ENCODE assay signal across 8 cellular contexts in the genomic region with DNA sequence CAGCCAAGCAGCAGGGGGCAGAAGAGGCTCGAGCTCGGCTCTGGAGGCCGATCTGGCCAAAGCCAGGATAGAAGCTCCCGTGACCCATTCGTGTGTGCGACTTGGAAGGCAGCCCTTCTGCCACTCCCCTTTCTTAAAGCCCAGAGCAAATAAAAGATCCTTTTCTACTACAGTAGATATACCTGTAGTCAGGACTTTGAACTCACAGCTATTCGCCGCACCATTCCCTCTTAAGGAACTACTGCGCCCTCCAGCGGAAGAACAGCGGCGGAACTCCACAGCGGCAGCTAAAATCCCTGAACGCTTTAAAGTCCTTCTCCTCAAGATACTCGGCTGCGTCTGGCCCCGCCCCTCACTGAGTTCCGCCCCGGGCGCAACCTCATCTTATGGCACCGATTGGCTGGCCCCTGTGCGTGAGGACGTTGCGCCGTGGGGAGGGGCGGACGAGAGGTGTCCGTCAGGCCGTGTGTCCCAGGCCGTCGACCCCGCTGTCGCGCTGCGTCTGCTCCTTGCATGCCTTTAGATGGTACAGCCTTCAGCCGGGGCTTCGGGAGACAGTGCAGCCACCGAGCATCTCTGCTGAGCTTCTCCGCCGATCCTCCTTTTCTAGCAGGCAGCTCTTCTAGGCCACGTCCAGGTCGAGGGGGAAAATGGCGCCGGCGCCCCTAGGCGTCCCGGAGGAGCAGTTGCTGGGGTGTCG. TPM values are rescaled to one million over a fixed set of nuclear protein-coding genes. Genes with fewer than 3 reads are reported as not detected.
DNase-seq lines count a peak whose midpoint lies in the region; ATAC-seq and TF ChIP-seq lines count a peak whose summit lies in the region.

TSS of gene LRIG2 (plus strand) at position 442 of the 700 bp plus-strand sequence. CDS start at position 651, 209 bp downstream.

- H3K4me3 ChIP-seq in WERI-Rb-1 (ENCODE audit: low read depth, low read length) = peak within 1 kb of the TSS; percentile 98
- peak within 1 kb of the TSS; percentile 77 to 93 for H3K4me3 ChIP-seq in cardiac fibroblast (replicated peaks in 1 of 2; ENCODE audit: low read depth in 2 of 2, low read length in 2 of 2)
- peak within 1 kb of the TSS; percentile 82 for H3K4me3 ChIP-seq in smooth muscle cell

- H4K20me1 ChIP-seq in smooth muscle cell (ENCODE audit: low read depth) = peaks cover 41% of the 10 kb centered on the region

- H3K36me3 ChIP-seq in WERI-Rb-1 = peaks cover 6% of the 10 kb centered on the region
- no peaks in the 10 kb centered on the region for H3K36me3 ChIP-seq in smooth muscle cell (ENCODE audit: low read depth)

- DNase-seq in AG08396 (ENCODE audit: low spot score) = peak; percentile 94
- DNase-seq in NCI-H2227 (lab: John Stamatoyannopoulos, UW; ENCODE audit: unreplicated experiment) = peak; percentile 99
- DNase-seq in WERI-Rb-1 = peak; percentile 99
- peak; percentile 98 to 99 for DNase-seq in cardiac fibroblast (ENCODE audit: low read depth in 2 of 2)
- peak; percentile 97 for DNase-seq in iPS-NIHi7 (ENCODE audit: extremely low spot score)
- DNase-seq in smooth muscle cell (lab: John Stamatoyannopoulos, UW; ENCODE audit: unreplicated experiment) = peak; percentile 90

- peak within 1 kb of the TSS; percentile 73 for H3K27ac ChIP-seq in WERI-Rb-1
- peak within 1 kb of the TSS; percentile 83 for H3K27ac ChIP-seq in smooth muscle cell (ENCODE audit: low read depth)

- H3K9me3 ChIP-seq in WERI-Rb-1 (ENCODE audit: severe bottlenecking) (no peaks in the 10 kb centered on the region), smooth muscle cell (replicated peaks; ENCODE audit: low read depth) (no peaks in the 10 kb centered on the region)

- peak within 1 kb of the TSS; percentile 92 for H3K4me2 ChIP-seq in smooth muscle cell

- ATAC-seq in GM18907 (IDR thresholded peaks at IDR 0.05; ENCODE audit: unreplicated experiment) = peak; percentile 97
- peak; percentile 94 for ATAC-seq in HG03159 (IDR thresholded peaks at IDR 0.05; ENCODE audit: unreplicated experiment)

- H2AFZ ChIP-seq in smooth muscle cell (ENCODE audit: low read depth) = peak within 1 kb of the TSS; percentile 96

- H3K27me3 ChIP-seq in WERI-Rb-1 (ENCODE audit: insufficient read depth, low read depth, severe bottlenecking) = no peaks in the 10 kb centered on the region
- H3K27me3 ChIP-seq in smooth muscle cell (ENCODE audit: low read depth) = no peaks in the 10 kb centered on the region

- H3K4me1 ChIP-seq in smooth muscle cell (ENCODE audit: low read depth) = peaks cover 10% of the 10 kb centered on the region

- peaks cover 42% of the 10 kb centered on the region for H3K79me2 ChIP-seq in smooth muscle cell (ENCODE audit: low read depth)

- no peaks in the 10 kb centered on the region for H3F3A ChIP-seq in smooth muscle cell (ENCODE audit: low read depth)

- peak within 1 kb of the TSS; percentile 85 for H3K9ac ChIP-seq in smooth muscle cell (ENCODE audit: low read depth)

- under 1% methylated on average over 48 of the region's 48 CpGs for WGBS in smooth muscle cell (ENCODE audit: low lambda C conversion rate)

- TF ChIP-seq CTCF in WERI-Rb-1 (IDR thresholded peaks at IDR 0.05; ENCODE audit: low read depth, low read length) (peak; percentile 79), cardiac fibroblast (IDR thresholded peaks at IDR 0.05; ENCODE audit: low read depth, low read length) (peak; percentile 83), smooth muscle cell (IDR thresholded peaks at IDR 0.05; ENCODE audit: borderline replicate concordance, insufficient read depth, poor library complexity, severe bottlenecking) (peak; percentile 80)

RNA-seq across cellular contexts. Expression of gene LRIG2, which starts in this region (rescaled TPM):
- 10.6 and 19.0 TPM in 2 replicates for total RNA-seq in smooth muscle cell
- 4.2 and 5.9 TPM in 2 replicates for polyA plus RNA-seq in smooth muscle cell

Comparison
In these comparisons a context has a peak if more than half of its experiments do, and no peak if none do; other contexts are left out.
1. Peak in every context shown above with its lines: DNase-seq, ATAC-seq, H3K4me3 ChIP-seq and H3K27ac ChIP-seq.